ENCODE assay signal across 1 cellular context in the genomic region with DNA sequence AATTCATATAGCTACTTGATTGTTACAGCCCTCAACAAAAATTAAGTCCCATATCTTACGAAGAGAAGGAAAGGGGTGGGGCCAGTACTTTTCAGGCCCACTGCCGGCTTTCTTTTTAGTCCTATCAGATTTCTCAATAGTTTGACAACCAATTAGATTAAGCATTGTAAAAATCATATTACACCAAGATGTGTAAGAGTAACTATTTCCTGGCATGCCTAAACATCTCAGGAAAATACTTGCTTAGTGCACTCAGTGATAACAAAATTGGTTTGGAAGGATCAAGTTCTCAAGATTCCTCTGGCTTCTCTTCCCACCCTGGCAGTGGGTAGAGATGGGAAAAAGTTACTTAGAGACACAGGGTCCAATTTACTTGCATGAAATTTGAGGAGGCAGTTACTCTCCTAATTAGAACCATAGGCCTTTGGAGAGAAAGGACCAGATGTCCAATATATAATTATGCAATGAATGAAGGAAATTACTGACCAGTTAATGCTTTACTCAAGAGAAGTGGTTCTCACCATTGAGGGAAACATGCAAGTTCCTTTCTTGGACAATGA.
TF ChIP-seq lines count a peak whose summit lies in the region.

No MANE protein-coding gene starts in this region.

TF ChIP-seq in IMR-90, 13 proteins besides CTCF, POLR2A, EP300 and RAD21 (continued from another document):
- TF ChIP-seq, protein P1, sequence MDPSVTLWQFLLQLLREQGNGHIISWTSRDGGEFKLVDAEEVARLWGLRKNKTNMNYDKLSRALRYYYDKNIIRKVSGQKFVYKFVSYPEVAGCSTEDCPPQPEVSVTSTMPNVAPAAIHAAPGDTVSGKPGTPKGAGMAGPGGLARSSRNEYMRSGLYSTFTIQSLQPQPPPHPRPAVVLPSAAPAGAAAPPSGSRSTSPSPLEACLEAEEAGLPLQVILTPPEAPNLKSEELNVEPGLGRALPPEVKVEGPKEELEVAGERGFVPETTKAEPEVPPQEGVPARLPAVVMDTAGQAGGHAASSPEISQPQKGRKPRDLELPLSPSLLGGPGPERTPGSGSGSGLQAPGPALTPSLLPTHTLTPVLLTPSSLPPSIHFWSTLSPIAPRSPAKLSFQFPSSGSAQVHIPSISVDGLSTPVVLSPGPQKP (IDR thresholded peaks at IDR 0.05; ENCODE audit: borderline replicate concordance, low read depth, low read length) = no peak
- TF ChIP-seq RCOR1 (IDR thresholded peaks at IDR 0.05; ENCODE audit: insufficient replicate concordance, low read length) (no peak), CHD1 (IDR thresholded peaks at IDR 0.05; ENCODE audit: low read depth, low read length) (no peak), BHLHE40 (IDR thresholded peaks at IDR 0.05; ENCODE audit: low read depth, low read length) (no peak), SMC3 (IDR thresholded peaks at IDR 0.05; ENCODE audit: low read depth, low read length) (no peak), MXI1 (IDR thresholded peaks at IDR 0.05; ENCODE audit: borderline replicate concordance, low read depth, low read length) (no peak)
